Comparison of ENCODE assay signal across 18 cellular contexts in the genomic region with DNA sequence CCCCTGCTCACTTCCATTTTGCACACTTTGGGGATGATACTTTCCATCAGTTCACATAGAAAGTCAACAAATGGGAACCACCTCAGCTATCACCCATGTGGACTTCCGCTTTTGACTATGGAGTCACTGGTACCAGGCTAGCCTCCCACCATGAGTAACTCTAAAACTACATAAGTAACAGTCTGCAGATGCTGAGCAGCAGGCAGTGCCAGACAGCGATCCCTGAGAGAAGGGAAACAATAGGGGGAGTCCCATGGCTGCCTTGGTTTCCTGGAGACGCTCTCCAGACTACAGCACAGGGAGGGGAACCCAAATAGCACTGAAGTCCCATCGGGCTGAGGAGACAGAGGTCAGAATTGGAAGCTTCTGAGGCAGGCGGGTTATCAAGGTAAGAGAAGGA. TPM values are rescaled to one million over a fixed set of nuclear protein-coding genes. Genes with fewer than 3 reads are reported as not detected.
DNase-seq lines count a peak whose midpoint lies in the region; ATAC-seq and TF ChIP-seq lines count a peak whose summit lies in the region.
"Had no signal": no experiment of that assay in that cellular context is flagged by ENCODE, and none has a peak within 500 bp of the region (broad histone marks: within the 10 kb centered on the region; RNA-seq: fewer than 3 reads in every experiment).

No MANE protein-coding gene starts in this region.

- H3K27me3 ChIP-seq in OCI-LY3 (ENCODE audit: low read depth, low read length) (no peaks in the 10 kb centered on the region; the same call in 1 of the 2 replicates), stomach (peaks cover 0 to 21% (median 0%) of the 10 kb centered on the region in 3 donors)

- H3K27ac ChIP-seq in OCI-LY3 (ENCODE audit: low read length) (peak overlapping the region; percentile 33; the same call in 1 of the 2 replicates), stomach (no peak overlapping the region)
- H3K27ac ChIP-seq: 22Rv1 had no signal

- no peaks in the 10 kb centered on the region for H3K79me2 ChIP-seq in OCI-LY3 (ENCODE audit: low read length)

- no peak for DNase-seq in activated CD4-positive, alpha-beta T cell treated with anti-CD3 and anti-CD28 coated beads, Interleukin-2, amount 10 ng/mL, durations not matched to agents 7 days and 5 days
- no peak for DNase-seq in activated CD4-positive, alpha-beta T cell treated with anti-CD3 and anti-CD28 coated beads for 1 hour
- peak; percentile 59 for DNase-seq in mesenteric fat pad (ENCODE audit: low spot score)
- peak; percentile 16 for DNase-seq in stomach
- DNase-seq in activated CD4-positive, alpha-beta T cell treated with anti-CD3 and anti-CD28 coated beads, Interleukin-2, amount 50 U/mL, for 1 hour, result no peak
- DNase-seq: CD4-positive, CD25-positive, alpha-beta regulatory T cell; DMS53; GF-D8; GOT3 had no signal

- H3K36me3 ChIP-seq in OCI-LY3 (replicated peaks; ENCODE audit: low read depth, low read length), result peaks cover 4% of the 10 kb centered on the region
- no peaks in the 10 kb centered on the region for H3K36me3 ChIP-seq in stomach
- H3K36me3 ChIP-seq: HAP-1 had no signal

- H3K4me1 ChIP-seq in OCI-LY3 (ENCODE audit: low read length), result peaks cover 16% of the 10 kb centered on the region
- H3K4me1 ChIP-seq in stomach, result peaks cover 0 to 11% (median 5%) of the 10 kb centered on the region in 4 donors
- H3K4me1 ChIP-seq: HAP-1 had no signal

- CTCF ChIA-PET in activated CD4-positive, alpha-beta T cell treated with anti-CD3 and anti-CD28 coated beads, Interleukin-2, amount 10 ng/mL, durations not matched to agents 7 days and 5 days (lab: Charles Lee), result interaction anchor here (0.9 to 1.5 kb wide), 3 partner anchors 11 to 43 kb away, joined by 3 to 4 read pairs (median 3); no protein-coding TSS in a partner anchor

- H3K4me3 ChIP-seq in OCI-LY3 (ENCODE audit: low read length), result peak overlapping the region; percentile 12; the same call in 1 of the 2 replicates
- H3K4me3 ChIP-seq in stomach, result no peak overlapping the region
- H3K4me3 ChIP-seq: HAP-1 had no signal

- no peak for TF ChIP-seq CTCF in OCI-LY3 (IDR thresholded peaks at IDR 0.05; ENCODE audit: low read depth, low read length)
- no peak for TF ChIP-seq CTCF in stomach (IDR thresholded peaks at IDR 0.05)

- peaks cover 2% of the 10 kb centered on the region for H3K4me1 Mint-ChIP-seq in activated CD4-positive, alpha-beta T cell treated with anti-CD3 and anti-CD28 coated beads, Interleukin-2, amount 10 ng/mL, durations not matched to agents 7 days and 5 days
- H3K4me1 Mint-ChIP-seq: CD4-positive, CD25-positive, alpha-beta regulatory T cell had no signal

- WGBS in stomach, 5 donors, result 85 to 90% (median 89%) methylated on average over 5 of the region's 5 CpGs

- H2AFZ ChIP-seq in OCI-LY3 (ENCODE audit: low read depth, low read length), result no peak overlapping the region

- H3K36me3 Mint-ChIP-seq in activated CD4-positive, alpha-beta T cell treated with anti-CD3 and anti-CD28 coated beads, Interleukin-2, amount 10 ng/mL, durations not matched to agents 7 days and 5 days (ENCODE audit: low read depth), result peaks cover 5% of the 10 kb centered on the region

- POLR2A ChIA-PET in activated CD4-positive, alpha-beta T cell treated with anti-CD3 and anti-CD28 coated beads, Interleukin-2, amount 10 ng/mL, durations not matched to agents 7 days and 5 days (lab: Charles Lee), result no interaction called here

- H3K9me3 Mint-ChIP-seq in activated CD4-positive, alpha-beta T cell treated with anti-CD3 and anti-CD28 coated beads, Interleukin-2, amount 10 ng/mL, durations not matched to agents 7 days and 5 days, result peaks cover 22% of the 10 kb centered on the region

- H3K4me2 ChIP-seq in OCI-LY3 (ENCODE audit: low read length), result peak overlapping the region; percentile 33; the same call in 1 of the 2 replicates

- intact Hi-C loops in stomach (cut with DNase I; ENCODE audit: low total_unique reads), result loop anchor here (10.0 kb wide), 1 partner anchor 51 kb away; a partner anchor contains a TSS

- H3K27ac Mint-ChIP-seq in activated CD4-positive, alpha-beta T cell treated with anti-CD3 and anti-CD28 coated beads, Interleukin-2, amount 10 ng/mL, durations not matched to agents 7 days and 5 days, result peak overlapping the region; percentile 22
- H3K27ac Mint-ChIP-seq: CD4-positive, CD25-positive, alpha-beta regulatory T cell had no signal

- ATAC-seq in GM18873 (IDR thresholded peaks at IDR 0.05; ENCODE audit: low FRiP score, unreplicated experiment) (no peak), GM18907 (IDR thresholded peaks at IDR 0.05; ENCODE audit: unreplicated experiment) (no peak)
- ATAC-seq: HepG2 had no signal

- no peak for TF ChIP-seq POLR2A in stomach (IDR thresholded peaks at IDR 0.05)

- peaks cover 5% of the 10 kb centered on the region for H3K27me3 Mint-ChIP-seq in activated CD4-positive, alpha-beta T cell treated with anti-CD3 and anti-CD28 coated beads, Interleukin-2, amount 10 ng/mL, durations not matched to agents 7 days and 5 days

- H3K9me3 ChIP-seq in OCI-LY3 (ENCODE audit: insufficient read depth, low read length), result peaks cover 5% of the 10 kb centered on the region; the same call in 1 of the 2 replicates
- H3K9me3 ChIP-seq in stomach, result peaks cover 0 to 27% (median 20%) of the 10 kb centered on the region in 4 donors
- H3K9me3 ChIP-seq: HAP-1 had no signal

- H4K20me1 ChIP-seq in OCI-LY3 (ENCODE audit: insufficient read depth, low read length), result no peaks in the 10 kb centered on the region

- no peak overlapping the region for H3K4me3 Mint-ChIP-seq in activated CD4-positive, alpha-beta T cell treated with anti-CD3 and anti-CD28 coated beads, Interleukin-2, amount 10 ng/mL, durations not matched to agents 7 days and 5 days
- H3K4me3 Mint-ChIP-seq: CD4-positive, CD25-positive, alpha-beta regulatory T cell had no signal

- no peak overlapping the region for H3K9ac ChIP-seq in OCI-LY3 (ENCODE audit: low read length)

- no peak for TF ChIP-seq EP300 in stomach (IDR thresholded peaks at IDR 0.05)

RNA-seq across cellular contexts. Expression of a gene that starts 2.8 kb away (rescaled TPM):
- total RNA-seq in activated CD4-positive, alpha-beta T cell treated with anti-CD3 and anti-CD28 coated beads, Interleukin-2, amount 10 ng/mL, durations not matched to agents 7 days and 5 days, result not detected
- not detected for total RNA-seq in mesenteric fat pad
- 1,000 to 10,000 TPM in 3 of 5 donors, 100 to 1,000 TPM in 1, 1 to 10 TPM in 1; 2.3 to 2,979 (median 1,039) TPM for total RNA-seq in stomach
- polyA plus RNA-seq in stomach, result 1,000 to 10,000 TPM in 2 of 3 donors, 100 to 1,000 TPM in 1; 154 to 2,390 (median 1,084) TPM
- total RNA-seq: A673; CD4-positive, CD25-positive, alpha-beta regulatory T cell; HepG2; HT1080 had no signal
- polyA plus RNA-seq: BJ; CD4-positive, CD25-positive, alpha-beta regulatory T cell had no signal

RNA-seq across cellular contexts. Expression of a gene that starts 12.7 kb away (rescaled TPM):
- total RNA-seq in activated CD4-positive, alpha-beta T cell treated with anti-CD3 and anti-CD28 coated beads, Interleukin-2, amount 10 ng/mL, durations not matched to agents 7 days and 5 days, result not detected
- total RNA-seq in mesenteric fat pad (not detected), stomach (1,000 to 10,000 TPM in 1 of 5 donors, 100 to 1,000 TPM in 1, 10 to 100 TPM in 2, not detected in 1; 62.4 to 1,697 (median 407) TPM)
- over 10,000 TPM in 1 of 3 donors, 1,000 to 10,000 TPM in 1, 100 to 1,000 TPM in 1; 385 to 10,944 (median 1,930) TPM for polyA plus RNA-seq in stomach
- total RNA-seq: A673; CD4-positive, CD25-positive, alpha-beta regulatory T cell; HT1080 had no signal
- polyA plus RNA-seq: BJ; CD4-positive, CD25-positive, alpha-beta regulatory T cell had no signal

RNA-seq across cellular contexts. Expression of a gene that starts 38.4 kb away (rescaled TPM):
- not detected for total RNA-seq in activated CD4-positive, alpha-beta T cell treated with anti-CD3 and anti-CD28 coated beads, Interleukin-2, amount 10 ng/mL, durations not matched to agents 7 days and 5 days
- total RNA-seq in mesenteric fat pad (5.5 TPM), stomach (100 to 1,000 TPM in 2 of 5 donors, 10 to 100 TPM in 2, 1 to 10 TPM in 1; 2.0 to 488 (median 49.6) TPM)
- polyA plus RNA-seq in stomach, result 10 to 100 TPM in 2 of 3 donors, 1 to 10 TPM in 1; 7.1 to 27.8 (median 26.8) TPM
- total RNA-seq: A673; CD4-positive, CD25-positive, alpha-beta regulatory T cell; HT1080 had no signal
- polyA plus RNA-seq: BJ; CD4-positive, CD25-positive, alpha-beta regulatory T cell had no signal

RNA-seq across cellular contexts. Expression of a gene that starts 42.2 kb away (rescaled TPM):
- 1 to 10 TPM; 7.4 to 8.9 TPM for total RNA-seq in activated CD4-positive, alpha-beta T cell treated with anti-CD3 and anti-CD28 coated beads, Interleukin-2, amount 10 ng/mL, durations not matched to agents 7 days and 5 days
- not detected for total RNA-seq in mesenteric fat pad
- total RNA-seq in stomach, result 10 to 100 TPM in 2 of 5 donors, 1 to 10 TPM in 1, under 1 TPM in 1, not detected in 1; 0.45 to 37.9 (median 9.7) TPM
- 1 to 10 TPM; 1.8 to 3.9 (median 3.7) TPM for polyA plus RNA-seq in stomach
- total RNA-seq: A673, HT1080 had no signal
- polyA plus RNA-seq: BJ had no signal

RNA-seq across cellular contexts. Expression of a gene that starts 50.1 kb away (rescaled TPM):
- total RNA-seq in activated CD4-positive, alpha-beta T cell treated with anti-CD3 and anti-CD28 coated beads, Interleukin-2, amount 10 ng/mL, durations not matched to agents 7 days and 5 days, result 10 to 100 TPM; 77.4 to 83.7 TPM
- total RNA-seq in mesenteric fat pad (0.32 TPM), stomach (1 to 10 TPM in 2 of 5 donors, under 1 TPM in 2, not detected in 1; 0.29 to 4.6 (median 1.2) TPM)
- polyA plus RNA-seq in stomach, result under 1 TPM; 0.18 to 0.31 (median 0.25) TPM
- total RNA-seq: A673, HepG2, HT1080 had no signal
- polyA plus RNA-seq: BJ, HepG2 had no signal

Comparison
In these comparisons a context has a peak if more than half of its experiments do, and no peak if none do; other contexts are left out.
1. DNase-seq: peak in mesenteric fat pad (single experiment) and stomach (single experiment); none in activated CD4-positive, alpha-beta T cell treated with anti-CD3 and anti-CD28 coated beads, Interleukin-2, amount 10 ng/mL, durations not matched to agents 7 days and 5 days (single experiment), activated CD4-positive, alpha-beta T cell treated with anti-CD3 and anti-CD28 coated beads for 1 hour (single experiment) and activated CD4-positive, alpha-beta T cell treated with anti-CD3 and anti-CD28 coated beads, Interleukin-2, amount 50 U/mL, for 1 hour (single experiment).